8 cellular contexts compared by ENCODE assay signal in genomic region chr19:4639531-4640246, GRCh38. TPM values are rescaled to one million over a fixed set of nuclear protein-coding genes. Genes with fewer than 3 reads are reported as not detected.
A peak's percentile ranks its signal among the peaks of the same experiment; 100 is the strongest.
DNase-seq lines count a peak whose midpoint lies in the region; ATAC-seq and TF ChIP-seq lines count a peak whose summit lies in the region.

No MANE protein-coding gene starts in this region.

- H3K27ac Mint-ChIP-seq in central memory CD8-positive, alpha-beta T cell (ENCODE audit: low read depth) = peak overlapping the region; percentile 99
- H3K27ac Mint-ChIP-seq in mesothelial cell of epicardium = no peak overlapping the region

- H3K9me3 ChIP-seq in Loucy (ENCODE audit: insufficient read depth, low read depth, low read length) (no peaks in the 10 kb centered on the region), aorta (ENCODE audit: control insufficient read depth, low read length) (no peaks in the 10 kb centered on the region)

- 15 to 17% methylated on average over 30 to 39 of the region's 39 CpGs for WGBS in aorta, 2 donors

- H3K4me3 ChIP-seq in AG10803 (ENCODE audit: low read length) (peak overlapping the region; percentile 79), Loucy (ENCODE audit: low read length, poor library complexity, severe bottlenecking) (peak overlapping the region; percentile 96), aorta (ENCODE audit: low read length in 2 of 2) (peak overlapping the region; percentile 2 to 10)

- peaks cover 4% of the 10 kb centered on the region for H4K20me1 ChIP-seq in Loucy (ENCODE audit: insufficient read depth, low read length, poor library complexity, severe bottlenecking)

- DNase-seq in AG10803 (ENCODE audit: low read depth) (no peak), mesothelial cell of epicardium (ENCODE audit: low spot score in 2 of 2, unreplicated experiment in 2 of 2) (no peak), aorta (peak in 1 of 2 donors; percentile 64), NCI-H2029 (lab: John Stamatoyannopoulos, UW) (no peak), cerebellar nuclear complex (lab: John Stamatoyannopoulos, UW) (no peak)
- DNase-seq in central memory CD8-positive, alpha-beta T cell (ENCODE audit: low spot score in 2 of 2) = no peak

- H3K4me1 ChIP-seq in Loucy (ENCODE audit: insufficient read depth, low read length, poor library complexity, severe bottlenecking) = peaks cover 39% of the 10 kb centered on the region
- H3K4me1 ChIP-seq in aorta (ENCODE audit: control insufficient read depth in 1 of 2, insufficient read depth in 2 of 2, low read length in 2 of 2) = no peaks in the 10 kb centered on the region

- no peaks in the 10 kb centered on the region for H3K9me3 Mint-ChIP-seq in central memory CD8-positive, alpha-beta T cell
- no peaks in the 10 kb centered on the region for H3K9me3 Mint-ChIP-seq in mesothelial cell of epicardium

- no peaks in the 10 kb centered on the region for H3K27me3 Mint-ChIP-seq in central memory CD8-positive, alpha-beta T cell
- H3K27me3 Mint-ChIP-seq in mesothelial cell of epicardium (ENCODE audit: low read depth) = peaks cover 3% of the 10 kb centered on the region

- peak overlapping the region; percentile 91 for H3K9ac ChIP-seq in Loucy (ENCODE audit: low read depth, low read length, poor library complexity, severe bottlenecking)

- no peaks in the 10 kb centered on the region for H3K36me3 ChIP-seq in Loucy (ENCODE audit: insufficient read depth, low read length)
- no peaks in the 10 kb centered on the region for H3K36me3 ChIP-seq in aorta (ENCODE audit: control insufficient read depth in 1 of 2, insufficient read depth in 2 of 2, low read length in 1 of 2)

- H3K27ac ChIP-seq in aorta (ENCODE audit: low read depth in 1 of 2, low read length in 2 of 2) = no peak overlapping the region

- H3F3A ChIP-seq in Loucy (ENCODE audit: low read depth) = no peaks in the 10 kb centered on the region

- TF ChIP-seq CTCF in AG10803 (conservative IDR thresholded peaks at IDR 0.05; ENCODE audit: low read length) = no peak
- TF ChIP-seq CTCF in Loucy (conservative IDR thresholded peaks at IDR 0.05; ENCODE audit: low read length) = no peak
- TF ChIP-seq CTCF in mesothelial cell of epicardium (IDR thresholded peaks at IDR 0.05; ENCODE audit: unreplicated experiment) = no peak

- H3K36me3 Mint-ChIP-seq in central memory CD8-positive, alpha-beta T cell (ENCODE audit: insufficient read depth) = no peaks in the 10 kb centered on the region
- no peaks in the 10 kb centered on the region for H3K36me3 Mint-ChIP-seq in mesothelial cell of epicardium

- H3K9me2 ChIP-seq in Loucy (replicated peaks; ENCODE audit: low read depth, low read length) = no peaks in the 10 kb centered on the region

- peak overlapping the region; percentile 96 for H3K4me3 Mint-ChIP-seq in central memory CD8-positive, alpha-beta T cell
- H3K4me3 Mint-ChIP-seq in mesothelial cell of epicardium = peak overlapping the region; percentile 85

- H3K27me3 ChIP-seq in Loucy (ENCODE audit: insufficient read depth, low read length, poor library complexity, severe bottlenecking) (no peaks in the 10 kb centered on the region), aorta (ENCODE audit: control insufficient read depth in 1 of 2, insufficient read depth in 2 of 2, low read length in 1 of 2) (no peaks in the 10 kb centered on the region)

- H2AFZ ChIP-seq in Loucy (ENCODE audit: low read length) = peak overlapping the region; percentile 64; the same call in 1 of the 2 replicates

- peaks cover 33% of the 10 kb centered on the region for H3K79me2 ChIP-seq in Loucy (ENCODE audit: insufficient read depth, low read length)

- intact Hi-C loops in aorta (cut with DNase I) = loop anchor here (5.0 kb wide), 1 partner anchor 82 kb away; the partner anchor contains the start of gene SEMA6B (in 2 of the 2)

- peak overlapping the region; percentile 78 for H3K4me2 ChIP-seq in Loucy (ENCODE audit: low read depth, low read length, poor library complexity, severe bottlenecking)

- H3K4me1 Mint-ChIP-seq in central memory CD8-positive, alpha-beta T cell = peaks cover 20% of the 10 kb centered on the region
- peaks cover 8% of the 10 kb centered on the region for H3K4me1 Mint-ChIP-seq in mesothelial cell of epicardium

- ATAC-seq in GM19455 (IDR thresholded peaks at IDR 0.05; ENCODE audit: unreplicated experiment) = peak; percentile 22
- no peak for ATAC-seq in central memory CD8-positive, alpha-beta T cell (replicated peaks; ENCODE audit: extremely low read depth, poor library complexity, severe bottlenecking)
- ATAC-seq in aorta (ENCODE audit: low FRiP score) = no peak

RNA-seq across cellular contexts. Expression of gene TNFAIP8L1, which starts 0.4 kb away (rescaled TPM):
- 7.4 to 8.2 TPM (median 7.7 TPM) in 3 replicates for total RNA-seq in mesothelial cell of epicardium
- 10 to 100 TPM in 1 of 2 donors, 1 to 10 TPM in 1; 5.4 to 13.5 TPM for total RNA-seq in aorta
- polyA plus RNA-seq in aorta = 1 to 10 TPM; 1.6 to 3.9 TPM

RNA-seq across cellular contexts. Expression of gene MYDGF, which starts 30.5 kb away (rescaled TPM):
- total RNA-seq in mesothelial cell of epicardium (50.8 to 53.1 TPM (median 51.2 TPM) in 3 replicates), aorta (10 to 100 TPM; 59.4 to 67.9 TPM)
- 100 to 1,000 TPM in 1 of 2 donors, 10 to 100 TPM in 1; 69.9 to 117 TPM for polyA plus RNA-seq in aorta

Comparison
In these comparisons a context has a peak if more than half of its experiments do, and no peak if none do; other contexts are left out.
1. H3K4me3 ChIP-seq: peak in every context shown above with its lines; median percentile 96 in Loucy; 79 in AG10803; 6 in aorta.